ENCODE assay signal across 1 cellular context in genomic region chr17:61249649-61250301, GRCh38.
TF ChIP-seq lines count a peak whose summit lies in the region.

No MANE protein-coding gene starts in this region.

TF ChIP-seq in SK-N-SH treated with all-trans-retinoic acid at 6 μM for 48 hours, 23 proteins besides CTCF, POLR2A, EP300 and RAD21 (continued from another document):
- TF ChIP-seq CSRNP3 (CRISPR knock-in tag; IDR thresholded peaks at IDR 0.05), result no peak
- TF ChIP-seq RARB (CRISPR knock-in tag; IDR thresholded peaks at IDR 0.05), result no peak
- no peak for TF ChIP-seq POU6F1 (CRISPR knock-in tag; IDR thresholded peaks at IDR 0.05; ENCODE audit: borderline replicate concordance, low read depth)
- TF ChIP-seq ZNF8 (CRISPR knock-in tag; IDR thresholded peaks at IDR 0.05), result no peak
- no peak for TF ChIP-seq ESRRG (CRISPR knock-in tag; IDR thresholded peaks at IDR 0.05)
- TF ChIP-seq ISL1 (CRISPR knock-in tag; IDR thresholded peaks at IDR 0.05), result no peak
- no peak for TF ChIP-seq ARNTL (CRISPR knock-in tag; IDR thresholded peaks at IDR 0.05; ENCODE audit: borderline replicate concordance, low read depth)
- TF ChIP-seq SNAI2 (CRISPR knock-in tag; IDR thresholded peaks at IDR 0.05), result peak; percentile 61; the same call in 1 of the 2 replicates
- 0 out of 2 replicates have a peak, but pooled peaks have one; percentile 6 for TF ChIP-seq GLIS3 (CRISPR knock-in tag; IDR thresholded peaks at IDR 0.05)
- no peak for TF ChIP-seq TCF4 (CRISPR knock-in tag; IDR thresholded peaks at IDR 0.05; ENCODE audit: borderline replicate concordance)
- no peak; the same call in 1 of the 2 replicates for TF ChIP-seq ZNF565 (CRISPR knock-in tag; conservative IDR thresholded peaks at IDR 0.05; ENCODE audit: low read depth)
- no peak for TF ChIP-seq TOX (CRISPR knock-in tag; IDR thresholded peaks at IDR 0.05; ENCODE audit: borderline replicate concordance)
- TF ChIP-seq CREB5 (CRISPR knock-in tag; IDR thresholded peaks at IDR 0.05; ENCODE audit: low read depth), result no peak
